Comparison of ENCODE assay signal across 8 cellular contexts in genomic region chr13:29593605-29594297, GRCh38. TPM values are rescaled to one million over a fixed set of nuclear protein-coding genes. Genes with fewer than 3 reads are reported as not detected.
DNase-seq lines count a peak whose midpoint lies in the region; TF ChIP-seq lines count a peak whose summit lies in the region.

No MANE protein-coding gene starts in this region.

- no peak overlapping the region for H2AFZ ChIP-seq in mammary epithelial cell (ENCODE audit: low read depth, low read length)

- intact Hi-C loops in mammary epithelial cell (cut with micrococcal nuclease): loop anchor here (1.0 to 2.0 kb wide), 3 partner anchors 85 to 115 kb away; no protein-coding TSS in a partner anchor

- DNase-seq in mammary epithelial cell (no peak), globus pallidus (ENCODE audit: low spot score) (no peak), NOMO-1 (lab: John Stamatoyannopoulos, UW; ENCODE audit: unreplicated experiment in 2 of 2) (no peak), EL (no peak), AG08396 (ENCODE audit: low spot score) (no peak)

- H3K36me3 Mint-ChIP-seq in IgD-negative memory B cell: no peaks in the 10 kb centered on the region

- CTCF ChIA-PET in mammary epithelial cell (lab: Charles Lee; ENCODE audit: low non-redundant PET): no interaction called here

- peak overlapping the region; percentile 99 for H3K9ac ChIP-seq in BLaER1
- H3K9ac ChIP-seq in mammary epithelial cell (ENCODE audit: insufficient read depth, low read length): peak overlapping the region; percentile 97
- H3K9ac ChIP-seq in muscle layer of colon (ENCODE audit: low read length): peak overlapping the region; percentile 60

- H3K36me3 ChIP-seq in BLaER1 (peaks cover 44% of the 10 kb centered on the region), mammary epithelial cell (ENCODE audit: insufficient read depth, low read length) (no peaks in the 10 kb centered on the region), muscle layer of colon (ENCODE audit: insufficient read depth, low read length) (no peaks in the 10 kb centered on the region)

- peaks cover 66% of the 10 kb centered on the region for H3K79me2 ChIP-seq in mammary epithelial cell (ENCODE audit: insufficient read depth, low read length)

- H3K27ac Mint-ChIP-seq in IgD-negative memory B cell: peak overlapping the region in 2 of 3 donors; percentile 89 to 96

- WGBS in mammary epithelial cell (ENCODE audit: low coverage, missing lambda C conversion rate): 82% methylated on average over 8 of the region's 8 CpGs

- H3K27ac ChIP-seq in BLaER1: peak overlapping the region; percentile 99
- peak overlapping the region; percentile 96 for H3K27ac ChIP-seq in mammary epithelial cell (ENCODE audit: insufficient read depth, low read depth, low read length)
- peak overlapping the region; percentile 74 for H3K27ac ChIP-seq in muscle layer of colon (ENCODE audit: low read depth, low read length)

- H3K4me3 ChIP-seq in BLaER1 (peak overlapping the region; percentile 98), mammary epithelial cell (replicated peaks in 1 of 3; ENCODE audit: insufficient read depth in 1 of 3, low read depth in 2 of 3, low read length in 3 of 3) (peak overlapping the region; percentile 55 to 92 (median 91)), muscle layer of colon (ENCODE audit: low read depth in 1 of 2, low read length in 2 of 2) (peak overlapping the region; percentile 67 to 78)

- in situ Hi-C loops in mammary epithelial cell (cut with MboI; ENCODE audit: low sequenced_read_pairs in 2 of 2): no loop called here

- no peaks in the 10 kb centered on the region for H3K27me3 Mint-ChIP-seq in IgD-negative memory B cell

- H3K27me3 ChIP-seq in BLaER1 (no peaks in the 10 kb centered on the region), mammary epithelial cell (ENCODE audit: insufficient read depth, low read length) (no peaks in the 10 kb centered on the region), muscle layer of colon (ENCODE audit: control insufficient read depth in 1 of 2, insufficient read depth in 2 of 2, low read length in 2 of 2) (no peaks in the 10 kb centered on the region)

- TF ChIP-seq CTCF in mammary epithelial cell (conservative IDR thresholded peaks at IDR 0.05 in 1 of 2, IDR thresholded peaks at IDR 0.05 in 1 of 2; ENCODE audit: extremely low read depth in 1 of 2, insufficient read depth in 1 of 2, low read depth in 1 of 2, low read length in 2 of 2): no peak

- peaks cover 23 to 36% (median 34%) of the 10 kb centered on the region in 3 donors for H3K4me1 Mint-ChIP-seq in IgD-negative memory B cell

- peak overlapping the region; percentile 89 to 98 (median 98) for H3K4me3 Mint-ChIP-seq in IgD-negative memory B cell

- H3K4me2 ChIP-seq in BLaER1 (peak overlapping the region; percentile 82), mammary epithelial cell (ENCODE audit: insufficient read depth, low read depth, low read length) (peak overlapping the region; percentile 84)

- H4K20me1 ChIP-seq in BLaER1 (peaks cover 56% of the 10 kb centered on the region), mammary epithelial cell (ENCODE audit: insufficient read depth, low read length) (peaks cover 9% of the 10 kb centered on the region)

- TSS peak; percentile 51 for BruUV-seq in mammary epithelial cell (replicated peaks; lab: Mats Ljungman, UMichigan)

- H3K9me3 ChIP-seq in BLaER1 (no peaks in the 10 kb centered on the region), mammary epithelial cell (replicated peaks; ENCODE audit: insufficient read depth, low read length) (no peaks in the 10 kb centered on the region), muscle layer of colon (ENCODE audit: low read length) (no peaks in the 10 kb centered on the region)

- H3K9me3 Mint-ChIP-seq in IgD-negative memory B cell: no peaks in the 10 kb centered on the region

- dilution Hi-C loops in mammary epithelial cell (cut with HindIII; ENCODE audit: low sequenced_read_pairs): no loop called here

- H3K4me1 ChIP-seq in BLaER1 (peaks cover 52% of the 10 kb centered on the region), mammary epithelial cell (ENCODE audit: insufficient read depth, low read length) (peaks cover 37% of the 10 kb centered on the region), muscle layer of colon (ENCODE audit: insufficient read depth, low read length) (peaks cover 22% of the 10 kb centered on the region)

RNA-seq across cellular contexts. Expression of gene SLC7A1, which starts 1.7 kb away (rescaled TPM):
- polyA plus RNA-seq in IgD-negative memory B cell: 5.7 TPM
- 100 to 1,000 TPM in 1 of 2 donors, 10 to 100 TPM in 1; 82.7 to 176 TPM for total RNA-seq in mammary epithelial cell
- 30.9 TPM for polyA plus RNA-seq in mammary epithelial cell
- polyA minus RNA-seq in mammary epithelial cell: 105 TPM
